30 cellular contexts compared by ENCODE assay signal in the genomic region with DNA sequence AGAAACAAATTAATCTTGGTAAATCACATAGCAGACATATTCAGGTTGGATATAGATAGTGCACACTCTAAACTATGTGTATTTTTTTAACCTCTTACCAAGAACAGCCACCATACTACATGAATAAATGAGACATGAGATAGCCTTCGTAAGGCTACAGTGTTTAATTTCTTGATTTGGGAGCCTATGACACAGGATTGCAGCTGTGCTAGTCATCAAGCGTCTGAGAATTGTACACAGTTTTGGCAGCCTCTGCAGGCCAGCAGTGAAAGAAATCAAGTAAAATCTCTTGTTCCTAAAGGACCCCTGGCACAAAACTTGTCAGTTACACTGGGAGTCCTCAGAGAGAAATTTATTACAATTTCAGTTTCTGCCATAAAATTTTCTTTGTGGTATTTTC.
DNase-seq lines count a peak whose midpoint lies in the region; ATAC-seq and TF ChIP-seq lines count a peak whose summit lies in the region.
"Had no signal": no experiment of that assay in that cellular context is flagged by ENCODE, and none has a peak within 500 bp of the region (broad histone marks: within the 10 kb centered on the region; RNA-seq: fewer than 3 reads in every experiment).

No MANE protein-coding gene starts in this region.

- TF ChIP-seq CTCF in mesothelial cell of epicardium (IDR thresholded peaks at IDR 0.05; ENCODE audit: unreplicated experiment): no peak
- TF ChIP-seq CTCF in ascending aorta (IDR thresholded peaks at IDR 0.05): no peak

- DNase-seq in ELR (ENCODE audit: low read depth) (peak; percentile 26), fibroblast of gingiva (ENCODE audit: low read depth) (peak; percentile 27), mesothelial cell of epicardium (ENCODE audit: low spot score in 2 of 2, unreplicated experiment in 2 of 2) (no peak), NOMO-1 treated with dmso at 0.1 percent for 144 hours (lab: John Stamatoyannopoulos, UW; ENCODE audit: unreplicated experiment) (no peak), ascending aorta (ENCODE audit: low spot score in 2 of 2) (no peak), NCI-H2081 (lab: John Stamatoyannopoulos, UW) (no peak)
- DNase-seq: activated CD4-positive, alpha-beta T cell treated with anti-CD3 and anti-CD28 coated beads, Interleukin-2, amount 50 U/mL, for 1 hour; anterior cingulate cortex; cerebellar nuclear complex; COR-L47; effector memory CD4-positive, alpha-beta T cell; glutamatergic neuron; H7; Karpas-422; left cardiac atrium; naive thymus-derived CD4-positive, alpha-beta T cell; NCI-H1092; NCI-H187 treated with DMSO at 0.1 percent for 48 hours; occipital lobe; retina; spleen; stimulated activated CD4-positive, alpha-beta T cell treated with anti-CD3 and anti-CD28 coated beads, Interleukin-4, amount 100 ng/mL, for 1 hour; uterus had no signal

- peaks cover 26% of the 10 kb centered on the region for H3K4me1 Mint-ChIP-seq in mesothelial cell of epicardium
- H3K4me1 Mint-ChIP-seq: activated naive CD4-positive, alpha-beta T cell treated with anti-CD3 and anti-CD28 coated beads, Interleukin-2, amount 50 U/mL, for 24 hours; memory B cell; naive thymus-derived CD4-positive, alpha-beta T cell; stimulated activated memory B cell treated with anti-CD40 and anti-IgM and Interleukin-4, amounts not matched to agents 10 μg/mL and 1 μg/mL and 100 μg/mL, for 72 hours had no signal

- H3K4me3 ChIP-seq in ascending aorta: no peak overlapping the region
- H3K4me3 ChIP-seq: SK-N-MC, spleen, uterus had no signal

- H3K27me3 ChIP-seq in ascending aorta: no peaks in the 10 kb centered on the region
- H3K27me3 ChIP-seq: spleen, uterus had no signal

- H3K27ac Mint-ChIP-seq in mesothelial cell of epicardium: peak overlapping the region; percentile 36
- H3K27ac Mint-ChIP-seq: activated naive CD4-positive, alpha-beta T cell treated with anti-CD3 and anti-CD28 coated beads, Interleukin-2, amount 50 U/mL, for 24 hours; memory B cell; naive thymus-derived CD4-positive, alpha-beta T cell; stimulated activated memory B cell treated with anti-CD40 and anti-IgM and Interleukin-4, amounts not matched to agents 10 μg/mL and 1 μg/mL and 100 μg/mL, for 72 hours had no signal

- no peaks in the 10 kb centered on the region for H3K36me3 ChIP-seq in ascending aorta
- H3K36me3 ChIP-seq: spleen, uterus had no signal

- intact Hi-C loops in ascending aorta (cut with DNase I): no loop called here

- no peak overlapping the region for H3K27ac ChIP-seq in ascending aorta
- H3K27ac ChIP-seq: RWPE1, SK-N-MC, spleen, uterus had no signal

- H3K9me3 ChIP-seq in ascending aorta: no peaks in the 10 kb centered on the region
- H3K9me3 ChIP-seq: spleen, uterus had no signal

- no peaks in the 10 kb centered on the region for H3K27me3 Mint-ChIP-seq in mesothelial cell of epicardium (ENCODE audit: low read depth)
- H3K27me3 Mint-ChIP-seq: activated naive CD4-positive, alpha-beta T cell treated with anti-CD3 and anti-CD28 coated beads, Interleukin-2, amount 50 U/mL, for 24 hours; memory B cell; stimulated activated memory B cell treated with anti-CD40 and anti-IgM and Interleukin-4, amounts not matched to agents 10 μg/mL and 1 μg/mL and 100 μg/mL, for 72 hours had no signal

- no peaks in the 10 kb centered on the region for H3K9me3 Mint-ChIP-seq in mesothelial cell of epicardium
- H3K9me3 Mint-ChIP-seq: activated naive CD4-positive, alpha-beta T cell treated with anti-CD3 and anti-CD28 coated beads, Interleukin-2, amount 50 U/mL, for 24 hours; memory B cell; naive thymus-derived CD4-positive, alpha-beta T cell; stimulated activated memory B cell treated with anti-CD40 and anti-IgM and Interleukin-4, amounts not matched to agents 10 μg/mL and 1 μg/mL and 100 μg/mL, for 72 hours had no signal

- peak; percentile 43; the same call in 2 of the 3 replicates for ATAC-seq in SK-N-SH treated with all-trans-retinoic acid at 6 μM for 48 hours
- no peak for ATAC-seq in GM19397 (IDR thresholded peaks at IDR 0.05; ENCODE audit: unreplicated experiment)
- ATAC-seq: left cardiac atrium; naive thymus-derived CD4-positive, alpha-beta T cell; stimulated activated memory B cell treated with anti-CD40 and anti-IgM and Interleukin-4, amounts not matched to agents 10 μg/mL and 1 μg/mL and 100 μg/mL, for 72 hours had no signal

- no peak overlapping the region for H3K4me3 Mint-ChIP-seq in mesothelial cell of epicardium
- H3K4me3 Mint-ChIP-seq: activated naive CD4-positive, alpha-beta T cell treated with anti-CD3 and anti-CD28 coated beads, Interleukin-2, amount 50 U/mL, for 24 hours; memory B cell; naive thymus-derived CD4-positive, alpha-beta T cell; stimulated activated memory B cell treated with anti-CD40 and anti-IgM and Interleukin-4, amounts not matched to agents 10 μg/mL and 1 μg/mL and 100 μg/mL, for 72 hours had no signal

- no peaks in the 10 kb centered on the region for H3K36me3 Mint-ChIP-seq in mesothelial cell of epicardium
- H3K36me3 Mint-ChIP-seq: activated naive CD4-positive, alpha-beta T cell treated with anti-CD3 and anti-CD28 coated beads, Interleukin-2, amount 50 U/mL, for 24 hours; memory B cell; naive thymus-derived CD4-positive, alpha-beta T cell; stimulated activated memory B cell treated with anti-CD40 and anti-IgM and Interleukin-4, amounts not matched to agents 10 μg/mL and 1 μg/mL and 100 μg/mL, for 72 hours had no signal

- H3K4me1 ChIP-seq in ascending aorta: no peaks in the 10 kb centered on the region
- H3K4me1 ChIP-seq: spleen, uterus had no signal

TF ChIP-seq in SK-N-SH treated with all-trans-retinoic acid at 6 μM for 48 hours, 23 proteins besides CTCF, POLR2A, EP300 and RAD21:
- TF ChIP-seq GLIS3 (CRISPR knock-in tag; IDR thresholded peaks at IDR 0.05) (no peak), ZC3H10 (CRISPR knock-in tag; IDR thresholded peaks at IDR 0.05) (no peak), ZFP3 (CRISPR knock-in tag; IDR thresholded peaks at IDR 0.05) (no peak), ISL1 (CRISPR knock-in tag; IDR thresholded peaks at IDR 0.05) (no peak), ESRRG (CRISPR knock-in tag; IDR thresholded peaks at IDR 0.05) (no peak), ZNF565 (CRISPR knock-in tag; conservative IDR thresholded peaks at IDR 0.05; ENCODE audit: low read depth) (no peak), ARNTL (CRISPR knock-in tag; IDR thresholded peaks at IDR 0.05; ENCODE audit: borderline replicate concordance, low read depth) (no peak), RARB (CRISPR knock-in tag; IDR thresholded peaks at IDR 0.05) (no peak), ZNF70 (CRISPR knock-in tag; IDR thresholded peaks at IDR 0.05) (no peak), SNAI2 (CRISPR knock-in tag; IDR thresholded peaks at IDR 0.05) (no peak)
- TF ChIP-seq, protein P1, sequence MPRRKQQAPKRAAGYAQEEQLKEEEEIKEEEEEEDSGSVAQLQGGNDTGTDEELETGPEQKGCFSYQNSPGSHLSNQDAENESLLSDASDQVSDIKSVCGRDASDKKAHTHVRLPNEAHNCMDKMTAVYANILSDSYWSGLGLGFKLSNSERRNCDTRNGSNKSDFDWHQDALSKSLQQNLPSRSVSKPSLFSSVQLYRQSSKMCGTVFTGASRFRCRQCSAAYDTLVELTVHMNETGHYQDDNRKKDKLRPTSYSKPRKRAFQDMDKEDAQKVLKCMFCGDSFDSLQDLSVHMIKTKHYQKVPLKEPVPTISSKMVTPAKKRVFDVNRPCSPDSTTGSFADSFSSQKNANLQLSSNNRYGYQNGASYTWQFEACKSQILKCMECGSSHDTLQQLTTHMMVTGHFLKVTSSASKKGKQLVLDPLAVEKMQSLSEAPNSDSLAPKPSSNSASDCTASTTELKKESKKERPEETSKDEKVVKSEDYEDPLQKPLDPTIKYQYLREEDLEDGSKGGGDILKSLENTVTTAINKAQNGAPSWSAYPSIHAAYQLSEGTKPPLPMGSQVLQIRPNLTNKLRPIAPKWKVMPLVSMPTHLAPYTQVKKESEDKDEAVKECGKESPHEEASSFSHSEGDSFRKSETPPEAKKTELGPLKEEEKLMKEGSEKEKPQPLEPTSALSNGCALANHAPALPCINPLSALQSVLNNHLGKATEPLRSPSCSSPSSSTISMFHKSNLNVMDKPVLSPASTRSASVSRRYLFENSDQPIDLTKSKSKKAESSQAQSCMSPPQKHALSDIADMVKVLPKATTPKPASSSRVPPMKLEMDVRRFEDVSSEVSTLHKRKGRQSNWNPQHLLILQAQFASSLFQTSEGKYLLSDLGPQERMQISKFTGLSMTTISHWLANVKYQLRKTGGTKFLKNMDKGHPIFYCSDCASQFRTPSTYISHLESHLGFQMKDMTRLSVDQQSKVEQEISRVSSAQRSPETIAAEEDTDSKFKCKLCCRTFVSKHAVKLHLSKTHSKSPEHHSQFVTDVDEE (CRISPR knock-in tag; IDR thresholded peaks at IDR 0.05): no peak

Comparison
In these comparisons a context has a peak if more than half of its experiments do, and no peak if none do; other contexts are left out.
1. DNase-seq: peak in ELR (single experiment) and fibroblast of gingiva (single experiment); none in mesothelial cell of epicardium (0 of 2), NOMO-1 treated with dmso at 0.1 percent for 144 hours (single experiment), ascending aorta (0 of 2) and NCI-H2081 (0 of 2).